ENCODE assay signal across 8 cellular contexts in genomic region chr10:133260895-133261725, GRCh38. TPM values are rescaled to one million over a fixed set of nuclear protein-coding genes. Genes with fewer than 3 reads are reported as not detected.
A peak's percentile ranks its signal among the peaks of the same experiment; 100 is the strongest.
DNase-seq lines count a peak whose midpoint lies in the region; ATAC-seq, FAIRE-seq and TF ChIP-seq lines count a peak whose summit lies in the region.

No MANE protein-coding gene starts in this region.

- no peaks in the 10 kb centered on the region for H3K79me2 ChIP-seq in DOHH2 (ENCODE audit: control insufficient read depth, low read length)

- DNase-seq in HK-2 (ENCODE audit: unreplicated experiment) = peak; percentile 54
- peak; percentile 45 for DNase-seq in UCSD-AML1 (lab: John Stamatoyannopoulos, UW; ENCODE audit: unreplicated experiment)
- no peak for DNase-seq in bronchial epithelial cell (ENCODE audit: low read depth)
- DNase-seq in left lobe of liver (ENCODE audit: low spot score) = no peak
- DNase-seq in stimulated activated CD4-positive, alpha-beta T cell treated with anti-CD3 and anti-CD28 coated beads, Interleukin-4, amount 100 ng/mL, for 48 hours (ENCODE audit: low read depth in 2 of 2) = peak; percentile 57 to 65
- no peak for DNase-seq in HTR-8/SVneo (ENCODE audit: insufficient read length, low spot score)

- no peaks in the 10 kb centered on the region for H3K36me3 ChIP-seq in DOHH2 (ENCODE audit: control insufficient read depth, low read length)
- H3K36me3 ChIP-seq in bronchial epithelial cell (ENCODE audit: control insufficient read depth, insufficient read depth, low read length) = no peaks in the 10 kb centered on the region

- no peaks in the 10 kb centered on the region for H3K9me2 ChIP-seq in DOHH2 (replicated peaks; ENCODE audit: control insufficient read depth, low read length)

- FAIRE-seq in bronchial epithelial cell (lab: Jason Lieb, UNC) (no peak), HTR-8/SVneo (lab: Jason Lieb, UNC) (no peak)

- no peaks in the 10 kb centered on the region for H3F3A ChIP-seq in DOHH2 (ENCODE audit: control insufficient read depth, insufficient read depth)

- H3K27me3 ChIP-seq in DOHH2 (ENCODE audit: control insufficient read depth, low read length) (0 out of 2 replicates have a peak, but pooled peaks cover 6% of the 10 kb centered on the region), bronchial epithelial cell (ENCODE audit: control insufficient read depth, insufficient read depth, low read length) (no peaks in the 10 kb centered on the region)

- ATAC-seq in GM19468 (IDR thresholded peaks at IDR 0.05; ENCODE audit: extremely low read depth, unreplicated experiment) (peak; percentile 27), left lobe of liver (peak; percentile 52)

- H3K4me1 ChIP-seq in DOHH2 (ENCODE audit: control insufficient read depth, low read length) = peaks cover 38% of the 10 kb centered on the region

- no peaks in the 10 kb centered on the region for H4K20me1 ChIP-seq in DOHH2 (ENCODE audit: control insufficient read depth, insufficient read depth, low read depth, low read length)

- H3K27ac ChIP-seq in DOHH2 (ENCODE audit: low read depth, low read length) = no peak overlapping the region

- peak overlapping the region; percentile 97 for H3K4me2 ChIP-seq in DOHH2 (ENCODE audit: low read length)

- H3K9me3 ChIP-seq in DOHH2 (ENCODE audit: control insufficient read depth, insufficient read depth, low read length) = peaks cover 10% of the 10 kb centered on the region; the same call in 1 of the 2 replicates

- no peak for TF ChIP-seq CTCF in DOHH2 (IDR thresholded peaks at IDR 0.05; ENCODE audit: low read depth, low read length, poor library complexity, severe bottlenecking)
- no peak for TF ChIP-seq CTCF in bronchial epithelial cell (IDR thresholded peaks at IDR 0.05; ENCODE audit: insufficient read depth, low read length, severe bottlenecking)

- H3K4me3 ChIP-seq in DOHH2 (ENCODE audit: low read length) (peak overlapping the region; percentile 82), bronchial epithelial cell (ENCODE audit: low read depth, low read length) (peak overlapping the region; percentile 55)

RNA-seq across cellular contexts. Expression of gene ADAM8, which starts 15.6 kb away (rescaled TPM):
- total RNA-seq in bronchial epithelial cell (34.2 and 41.6 TPM in 2 replicates), left lobe of liver (7.4 TPM)

RNA-seq across cellular contexts. Expression of gene VENTX, which starts 23.5 kb away (rescaled TPM):
- not detected in 2 replicates for total RNA-seq in bronchial epithelial cell
- 0.15 TPM for total RNA-seq in left lobe of liver

RNA-seq across cellular contexts. Expression of gene UTF1, which starts 31.1 kb away (rescaled TPM):
- total RNA-seq in bronchial epithelial cell (not detected in 2 replicates), left lobe of liver (not detected)

RNA-seq across cellular contexts. Expression of gene TUBGCP2, which starts 47.6 kb away (rescaled TPM):
- total RNA-seq in bronchial epithelial cell (42.4 and 43.3 TPM in 2 replicates), left lobe of liver (25.7 TPM)

RNA-seq across cellular contexts. Expression of gene ZNF511, which starts 47.6 kb away (rescaled TPM):
- total RNA-seq in bronchial epithelial cell (16.4 and 23.2 TPM in 2 replicates), left lobe of liver (30.2 TPM)

Comparison
In these comparisons a context has a peak if more than half of its experiments do, and no peak if none do; other contexts are left out.
1. DNase-seq: peak in HK-2 (single experiment), UCSD-AML1 (single experiment) and stimulated activated CD4-positive, alpha-beta T cell treated with anti-CD3 and anti-CD28 coated beads, Interleukin-4, amount 100 ng/mL, for 48 hours (2 of 2); none in bronchial epithelial cell (single experiment), left lobe of liver (single experiment) and HTR-8/SVneo (single experiment).